In the genomic region with DNA sequence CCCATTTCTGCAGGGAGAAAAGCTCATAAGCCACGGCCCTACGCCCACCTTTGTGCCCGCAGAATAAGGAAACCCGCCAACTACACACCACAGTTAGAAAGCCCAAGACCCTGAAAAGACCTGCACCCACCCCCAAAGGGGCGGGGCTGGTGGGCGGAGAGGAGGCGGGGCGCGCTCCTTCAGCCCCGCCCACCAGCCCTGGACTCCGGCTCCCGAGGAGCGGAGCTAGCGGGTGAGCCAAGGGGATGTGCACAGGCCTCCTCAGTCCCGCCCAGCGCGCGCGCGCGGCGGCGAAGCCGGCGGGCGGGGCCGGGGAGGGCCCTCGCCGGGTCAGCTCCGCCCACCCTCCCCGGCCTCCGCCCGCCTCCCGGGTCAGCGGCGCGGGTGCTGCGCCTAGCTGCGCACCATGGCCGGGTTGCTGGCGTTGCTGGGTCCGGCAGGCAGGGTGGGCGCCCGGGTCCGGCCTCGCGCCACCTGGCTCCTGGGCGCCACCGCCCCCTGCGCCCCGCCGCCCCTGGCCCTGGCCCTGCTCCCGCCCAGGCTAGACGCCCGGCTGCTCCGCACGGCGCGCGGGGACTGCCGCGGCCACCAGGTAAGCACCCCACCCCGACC, we compare ENCODE assay signal across 8 cellular contexts. TPM values are rescaled to one million over a fixed set of nuclear protein-coding genes. Genes with fewer than 3 reads are reported as not detected.
DNase-seq lines count a peak whose midpoint lies in the region; TF ChIP-seq lines count a peak whose summit lies in the region.

A gene with protein sequence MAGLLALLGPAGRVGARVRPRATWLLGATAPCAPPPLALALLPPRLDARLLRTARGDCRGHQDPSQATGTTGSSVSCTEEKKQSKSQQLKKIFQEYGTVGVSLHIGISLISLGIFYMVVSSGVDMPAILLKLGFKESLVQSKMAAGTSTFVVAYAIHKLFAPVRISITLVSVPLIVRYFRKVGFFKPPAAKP (plus strand): TSS at position 375 of the 612 bp plus-strand sequence. CDS start 32 bp downstream, at position 407.

- peaks cover 33% of the 10 kb centered on the region for H3K4me1 Mint-ChIP-seq in neural crest cell

- H3K9me3 Mint-ChIP-seq in neural crest cell, result no peaks in the 10 kb centered on the region

- TF ChIP-seq POLR2A in stomach (IDR thresholded peaks at IDR 0.05), result no peak

- H3K36me3 ChIP-seq in stomach, result peaks cover 0 to 8% (median 2%) of the 10 kb centered on the region in 4 donors

- no peaks in the 10 kb centered on the region for H3K27me3 ChIP-seq in stomach

- peak within 1 kb of the TSS; percentile 97 for H3K27ac Mint-ChIP-seq in neural crest cell (ENCODE audit: unreplicated experiment)

- H3K4me3 Mint-ChIP-seq in neural crest cell, result peak within 1 kb of the TSS; percentile 92

- no peak for TF ChIP-seq EP300 in stomach (IDR thresholded peaks at IDR 0.05)

- WGBS in stomach, 5 donors, result 0 to 6% (median 1%) methylated on average over 6 to 63 of the region's 63 CpGs

- no peaks in the 10 kb centered on the region for H3K27me3 Mint-ChIP-seq in neural crest cell (ENCODE audit: low read depth)

- DNase-seq in DMS79 treated with DMSO at 0.1 percent for 48 hours (lab: John Stamatoyannopoulos, UW) (peak; percentile 68), GOT3 (lab: John Stamatoyannopoulos, UW) (peak; percentile 56), LNCaP clone FGC (ENCODE audit: low read depth) (peak; percentile 62), SHP77 treated with DMSO at 0.1 percent for 48 hours (lab: John Stamatoyannopoulos, UW) (peak; percentile 80), foreskin fibroblast (peak; percentile 91 to 97), neural crest cell (ENCODE audit: low read depth, low spot score) (peak; percentile 74), stomach (peak; percentile 88)
- DNase-seq in activated naive CD4-positive, alpha-beta T cell (lab: John Stamatoyannopoulos, UW), result peak; percentile 34 to 76 (median 59)

- TF ChIP-seq CTCF in LNCaP clone FGC (IDR thresholded peaks at IDR 0.05; ENCODE audit: control insufficient read depth, extremely low read depth, insufficient read depth), result no peak
- no peak for TF ChIP-seq CTCF in foreskin fibroblast (IDR thresholded peaks at IDR 0.05; ENCODE audit: low read depth, low read length)
- no peak for TF ChIP-seq CTCF in neural crest cell (conservative IDR thresholded peaks at IDR 0.05)
- TF ChIP-seq CTCF in stomach (IDR thresholded peaks at IDR 0.05), result no peak

- H3K27ac ChIP-seq in stomach, result peak within 1 kb of the TSS; percentile 75 to 91 (median 86)

- H3K36me3 Mint-ChIP-seq in neural crest cell (ENCODE audit: low read depth), result no peaks in the 10 kb centered on the region

- H3K9me3 ChIP-seq in stomach, result no peaks in the 10 kb centered on the region

- peaks cover 18 to 45% (median 29%) of the 10 kb centered on the region in 4 donors for H3K4me1 ChIP-seq in stomach

- peak within 1 kb of the TSS; percentile 92 for H3K4me3 ChIP-seq in LNCaP clone FGC (ENCODE audit: low read depth, low read length)
- H3K4me3 ChIP-seq in foreskin fibroblast (ENCODE audit: low read depth in 1 of 2, low read length in 2 of 2), result peak within 1 kb of the TSS; percentile 92 to 94
- peak within 1 kb of the TSS; percentile 91 to 97 (median 96) for H3K4me3 ChIP-seq in stomach

- intact Hi-C loops in stomach (cut with DNase I; ENCODE audit: low total_unique reads), result no loop called here

RNA-seq across cellular contexts. Expression of the gene that starts here (rescaled TPM):
- total RNA-seq in neural crest cell (30.8 and 33.2 TPM in 2 replicates), stomach (10 to 100 TPM; 11.3 to 33.8 (median 26.1) TPM)
- polyA plus RNA-seq in stomach, result 10 to 100 TPM; 32.5 to 42.6 (median 32.5) TPM

Comparison
In these comparisons a context has a peak if more than half of its experiments do, and no peak if none do; other contexts are left out.
1. Peak in every context shown above with its lines: DNase-seq, H3K4me3 ChIP-seq and H3K27ac ChIP-seq.